In the genomic region with DNA sequence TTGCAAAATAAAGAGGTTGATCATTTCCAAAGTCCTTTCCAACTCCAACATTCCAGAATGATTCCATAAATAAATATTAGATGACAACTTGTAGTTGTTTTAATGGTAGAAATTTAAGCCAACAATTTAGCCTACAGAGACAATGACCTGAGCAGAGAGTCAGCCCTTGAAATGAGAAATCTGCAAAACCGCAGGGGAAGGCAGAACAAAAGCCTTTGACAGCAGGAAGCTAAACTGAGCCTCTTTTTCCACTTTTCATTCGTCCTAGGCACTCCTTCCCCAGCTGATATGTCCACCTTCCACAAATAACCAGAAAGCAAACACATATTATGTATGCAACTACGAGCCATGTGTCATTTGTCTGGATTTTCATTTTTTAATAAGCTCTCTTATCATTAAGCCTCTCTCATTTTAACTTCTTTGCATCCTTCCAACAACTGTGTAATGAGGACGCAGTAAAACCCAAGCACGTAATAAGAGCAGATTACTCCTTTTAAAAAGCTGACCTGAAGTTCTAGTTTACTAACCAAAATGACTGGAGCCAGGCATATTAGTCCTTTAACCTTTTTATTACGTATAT, we compare ENCODE assay signal across 1 cellular context.
TF ChIP-seq lines count a peak whose summit lies in the region.

No MANE protein-coding gene starts in this region.

TF ChIP-seq in GM23338, 12 proteins besides CTCF, POLR2A, EP300 and RAD21 (continued from another document):
- TF ChIP-seq, protein P1, sequence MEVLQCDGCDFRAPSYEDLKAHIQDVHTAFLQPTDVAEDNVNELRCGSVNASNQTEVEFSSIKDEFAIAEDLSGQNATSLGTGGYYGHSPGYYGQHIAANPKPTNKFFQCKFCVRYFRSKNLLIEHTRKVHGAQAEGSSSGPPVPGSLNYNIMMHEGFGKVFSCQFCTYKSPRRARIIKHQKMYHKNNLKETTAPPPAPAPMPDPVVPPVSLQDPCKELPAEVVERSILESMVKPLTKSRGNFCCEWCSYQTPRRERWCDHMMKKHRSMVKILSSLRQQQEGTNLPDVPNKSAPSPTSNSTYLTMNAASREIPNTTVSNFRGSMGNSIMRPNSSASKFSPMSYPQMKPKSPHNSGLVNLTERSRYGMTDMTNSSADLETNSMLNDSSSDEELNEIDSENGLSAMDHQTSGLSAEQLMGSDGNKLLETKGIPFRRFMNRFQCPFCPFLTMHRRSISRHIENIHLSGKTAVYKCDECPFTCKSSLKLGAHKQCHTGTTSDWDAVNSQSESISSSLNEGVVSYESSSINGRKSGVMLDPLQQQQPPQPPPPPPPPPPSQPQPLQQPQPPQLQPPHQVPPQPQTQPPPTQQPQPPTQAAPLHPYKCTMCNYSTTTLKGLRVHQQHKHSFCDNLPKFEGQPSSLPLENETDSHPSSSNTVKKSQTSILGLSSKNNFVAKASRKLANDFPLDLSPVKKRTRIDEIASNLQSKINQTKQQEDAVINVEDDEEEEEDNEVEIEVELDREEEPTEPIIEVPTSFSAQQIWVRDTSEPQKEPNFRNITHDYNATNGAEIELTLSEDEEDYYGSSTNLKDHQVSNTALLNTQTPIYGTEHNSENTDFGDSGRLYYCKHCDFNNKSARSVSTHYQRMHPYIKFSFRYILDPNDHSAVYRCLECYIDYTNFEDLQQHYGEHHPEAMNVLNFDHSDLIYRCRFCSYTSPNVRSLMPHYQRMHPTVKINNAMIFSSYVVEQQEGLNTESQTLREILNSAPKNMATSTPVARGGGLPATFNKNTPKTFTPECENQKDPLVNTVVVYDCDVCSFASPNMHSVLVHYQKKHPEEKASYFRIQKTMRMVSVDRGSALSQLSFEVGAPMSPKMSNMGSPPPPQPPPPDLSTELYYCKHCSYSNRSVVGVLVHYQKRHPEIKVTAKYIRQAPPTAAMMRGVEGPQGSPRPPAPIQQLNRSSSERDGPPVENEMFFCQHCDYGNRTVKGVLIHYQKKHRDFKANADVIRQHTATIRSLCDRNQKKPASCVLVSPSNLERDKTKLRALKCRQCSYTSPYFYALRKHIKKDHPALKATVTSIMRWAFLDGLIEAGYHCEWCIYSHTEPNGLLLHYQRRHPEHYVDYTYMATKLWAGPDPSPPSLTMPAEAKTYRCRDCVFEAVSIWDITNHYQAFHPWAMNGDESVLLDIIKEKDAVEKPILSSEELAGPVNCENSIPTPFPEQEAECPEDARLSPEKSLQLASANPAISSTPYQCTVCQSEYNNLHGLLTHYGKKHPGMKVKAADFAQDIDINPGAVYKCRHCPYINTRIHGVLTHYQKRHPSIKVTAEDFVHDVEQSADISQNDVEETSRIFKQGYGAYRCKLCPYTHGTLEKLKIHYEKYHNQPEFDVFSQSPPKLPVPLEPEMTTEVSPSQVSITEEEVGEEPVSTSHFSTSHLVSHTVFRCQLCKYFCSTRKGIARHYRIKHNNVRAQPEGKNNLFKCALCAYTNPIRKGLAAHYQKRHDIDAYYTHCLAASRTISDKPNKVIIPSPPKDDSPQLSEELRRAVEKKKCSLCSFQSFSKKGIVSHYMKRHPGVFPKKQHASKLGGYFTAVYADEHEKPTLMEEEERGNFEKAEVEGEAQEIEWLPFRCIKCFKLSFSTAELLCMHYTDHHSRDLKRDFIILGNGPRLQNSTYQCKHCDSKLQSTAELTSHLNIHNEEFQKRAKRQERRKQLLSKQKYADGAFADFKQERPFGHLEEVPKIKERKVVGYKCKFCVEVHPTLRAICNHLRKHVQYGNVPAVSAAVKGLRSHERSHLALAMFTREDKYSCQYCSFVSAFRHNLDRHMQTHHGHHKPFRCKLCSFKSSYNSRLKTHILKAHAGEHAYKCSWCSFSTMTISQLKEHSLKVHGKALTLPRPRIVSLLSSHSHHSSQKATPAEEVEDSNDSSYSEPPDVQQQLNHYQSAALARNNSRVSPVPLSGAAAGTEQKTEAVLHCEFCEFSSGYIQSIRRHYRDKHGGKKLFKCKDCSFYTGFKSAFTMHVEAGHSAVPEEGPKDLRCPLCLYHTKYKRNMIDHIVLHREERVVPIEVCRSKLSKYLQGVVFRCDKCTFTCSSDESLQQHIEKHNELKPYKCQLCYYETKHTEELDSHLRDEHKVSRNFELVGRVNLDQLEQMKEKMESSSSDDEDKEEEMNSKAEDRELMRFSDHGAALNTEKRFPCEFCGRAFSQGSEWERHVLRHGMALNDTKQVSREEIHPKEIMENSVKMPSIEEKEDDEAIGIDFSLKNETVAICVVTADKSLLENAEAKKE (CRISPR knock-in tag; IDR thresholded peaks at IDR 0.05) = peak; percentile 0; the same call in 1 of the 2 replicates
- TF ChIP-seq, protein P2, sequence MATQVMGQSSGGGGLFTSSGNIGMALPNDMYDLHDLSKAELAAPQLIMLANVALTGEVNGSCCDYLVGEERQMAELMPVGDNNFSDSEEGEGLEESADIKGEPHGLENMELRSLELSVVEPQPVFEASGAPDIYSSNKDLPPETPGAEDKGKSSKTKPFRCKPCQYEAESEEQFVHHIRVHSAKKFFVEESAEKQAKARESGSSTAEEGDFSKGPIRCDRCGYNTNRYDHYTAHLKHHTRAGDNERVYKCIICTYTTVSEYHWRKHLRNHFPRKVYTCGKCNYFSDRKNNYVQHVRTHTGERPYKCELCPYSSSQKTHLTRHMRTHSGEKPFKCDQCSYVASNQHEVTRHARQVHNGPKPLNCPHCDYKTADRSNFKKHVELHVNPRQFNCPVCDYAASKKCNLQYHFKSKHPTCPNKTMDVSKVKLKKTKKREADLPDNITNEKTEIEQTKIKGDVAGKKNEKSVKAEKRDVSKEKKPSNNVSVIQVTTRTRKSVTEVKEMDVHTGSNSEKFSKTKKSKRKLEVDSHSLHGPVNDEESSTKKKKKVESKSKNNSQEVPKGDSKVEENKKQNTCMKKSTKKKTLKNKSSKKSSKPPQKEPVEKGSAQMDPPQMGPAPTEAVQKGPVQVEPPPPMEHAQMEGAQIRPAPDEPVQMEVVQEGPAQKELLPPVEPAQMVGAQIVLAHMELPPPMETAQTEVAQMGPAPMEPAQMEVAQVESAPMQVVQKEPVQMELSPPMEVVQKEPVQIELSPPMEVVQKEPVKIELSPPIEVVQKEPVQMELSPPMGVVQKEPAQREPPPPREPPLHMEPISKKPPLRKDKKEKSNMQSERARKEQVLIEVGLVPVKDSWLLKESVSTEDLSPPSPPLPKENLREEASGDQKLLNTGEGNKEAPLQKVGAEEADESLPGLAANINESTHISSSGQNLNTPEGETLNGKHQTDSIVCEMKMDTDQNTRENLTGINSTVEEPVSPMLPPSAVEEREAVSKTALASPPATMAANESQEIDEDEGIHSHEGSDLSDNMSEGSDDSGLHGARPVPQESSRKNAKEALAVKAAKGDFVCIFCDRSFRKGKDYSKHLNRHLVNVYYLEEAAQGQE (IDR thresholded peaks at IDR 0.05; ENCODE audit: unreplicated experiment) = no peak
- no peak for TF ChIP-seq NANOG (IDR thresholded peaks at IDR 0.05; ENCODE audit: borderline replicate concordance)
- TF ChIP-seq, protein P3, sequence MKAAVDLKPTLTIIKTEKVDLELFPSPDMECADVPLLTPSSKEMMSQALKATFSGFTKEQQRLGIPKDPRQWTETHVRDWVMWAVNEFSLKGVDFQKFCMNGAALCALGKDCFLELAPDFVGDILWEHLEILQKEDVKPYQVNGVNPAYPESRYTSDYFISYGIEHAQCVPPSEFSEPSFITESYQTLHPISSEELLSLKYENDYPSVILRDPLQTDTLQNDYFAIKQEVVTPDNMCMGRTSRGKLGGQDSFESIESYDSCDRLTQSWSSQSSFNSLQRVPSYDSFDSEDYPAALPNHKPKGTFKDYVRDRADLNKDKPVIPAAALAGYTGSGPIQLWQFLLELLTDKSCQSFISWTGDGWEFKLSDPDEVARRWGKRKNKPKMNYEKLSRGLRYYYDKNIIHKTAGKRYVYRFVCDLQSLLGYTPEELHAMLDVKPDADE (IDR thresholded peaks at IDR 0.05) = no peak
- no peak for TF ChIP-seq EZH2 (IDR thresholded peaks at IDR 0.05; ENCODE audit: low read depth, unreplicated experiment)
- no peak for TF ChIP-seq POLR2AphosphoS5 (IDR thresholded peaks at IDR 0.05; ENCODE audit: low read depth)
